In genomic region chr3:66195347-66195783, GRCh38 we compare ENCODE assay signal across 8 cellular contexts. TPM values are rescaled to one million over a fixed set of nuclear protein-coding genes. Genes with fewer than 3 reads are reported as not detected.
DNase-seq lines count a peak whose midpoint lies in the region; ATAC-seq and TF ChIP-seq lines count a peak whose summit lies in the region.

No MANE protein-coding gene starts in this region.

- H3K4me1 ChIP-seq in PC-9 (replicated peaks; ENCODE audit: insufficient read depth) (no peaks in the 10 kb centered on the region; the same call in 1 of the 2 replicates), mucosa of descending colon (ENCODE audit: low read depth) (no peaks in the 10 kb centered on the region), thyroid gland (no peaks in the 10 kb centered on the region)

- H3K9me3 ChIP-seq in PC-9 (ENCODE audit: insufficient read depth, low read depth): no peaks in the 10 kb centered on the region
- H3K9me3 ChIP-seq in mucosa of descending colon: no peaks in the 10 kb centered on the region
- H3K9me3 ChIP-seq in thyroid gland: no peaks in the 10 kb centered on the region

- peak overlapping the region; percentile 99 for H3K4me2 ChIP-seq in PC-9

- intact Hi-C loops in PC-9 (cut with micrococcal nuclease; ENCODE audit: unreplicated experiment): loop anchor here (2.0 to 10.0 kb wide), 5 partner anchors 157 to 1663 kb away; partner anchors contain the start of gene MAGI1
- intact Hi-C loops in mucosa of descending colon (cut with DNase I, micrococcal nuclease): no loop called here
- intact Hi-C loops in thyroid gland (cut with DNase I): no loop called here

- TF ChIP-seq CTCF in GM13976 (IDR thresholded peaks at IDR 0.05; ENCODE audit: borderline replicate concordance, control extremely low read depth, extremely low read depth, insufficient read depth, missing control alignments) (peak; percentile 6), PC-9 (conservative IDR thresholded peaks at IDR 0.05) (no peak; the same call in 1 of the 2 replicates), endothelial cell (IDR thresholded peaks at IDR 0.05; ENCODE audit: unreplicated experiment) (no peak), mucosa of descending colon (IDR thresholded peaks at IDR 0.05) (no peak), thyroid gland (IDR thresholded peaks at IDR 0.05) (peak in 1 of 6 experiments; percentile 32)

- H3K4me3 ChIP-seq in PC-9: peak overlapping the region; percentile 66
- H3K4me3 ChIP-seq in mucosa of descending colon: no peak overlapping the region
- no peak overlapping the region for H3K4me3 ChIP-seq in thyroid gland (replicated peaks in 1 of 3)

- H3F3A ChIP-seq in PC-9 (ENCODE audit: insufficient read depth, low read depth): no peaks in the 10 kb centered on the region

- POLR2A ChIA-PET in PC-9 (lab: Charles Lee; ENCODE audit: unreplicated experiment): no interaction called here

- no TSS peak for BruUV-seq in PC-9 (replicated peaks; lab: Mats Ljungman, UMichigan)

- H3K4me3 Mint-ChIP-seq in endothelial cell (ENCODE audit: unreplicated experiment): no peak overlapping the region

- DNase-seq in GM13976 (ENCODE audit: low spot score) (peak; percentile 76), PC-9 (peak; percentile 41 to 55), endothelial cell (ENCODE audit: low spot score) (peak; percentile 15), mucosa of descending colon (peak; percentile 44 to 51 (median 47)), thyroid gland (peak; percentile 65 to 72), T-helper 9 cell (no peak)

- 11 to 31% methylated on average over 21 of the region's 21 CpGs for WGBS in thyroid gland, 2 donors

- no peaks in the 10 kb centered on the region for H3K36me3 ChIP-seq in PC-9 (ENCODE audit: low read depth)
- H3K36me3 ChIP-seq in mucosa of descending colon (ENCODE audit: low read depth): no peaks in the 10 kb centered on the region
- H3K36me3 ChIP-seq in thyroid gland: no peaks in the 10 kb centered on the region

- H3K27me3 Mint-ChIP-seq in endothelial cell (ENCODE audit: unreplicated experiment): peaks cover 12% of the 10 kb centered on the region

- H3K36me3 Mint-ChIP-seq in endothelial cell (ENCODE audit: low read depth, unreplicated experiment): peaks cover 4% of the 10 kb centered on the region

- CTCF ChIA-PET in PC-9 (lab: Charles Lee): no interaction called here

- peak overlapping the region; percentile 85 for H2AFZ ChIP-seq in PC-9

- H3K27ac Mint-ChIP-seq in endothelial cell (ENCODE audit: unreplicated experiment): no peak overlapping the region

- H3K4me1 Mint-ChIP-seq in endothelial cell (ENCODE audit: unreplicated experiment): peaks cover 5% of the 10 kb centered on the region

- H3K27ac ChIP-seq in PC-9 (no peak overlapping the region), thyroid gland (no peak overlapping the region)

- no peaks in the 10 kb centered on the region for H3K79me2 ChIP-seq in PC-9 (ENCODE audit: low read depth)

- no peaks in the 10 kb centered on the region for H3K27me3 ChIP-seq in PC-9 (ENCODE audit: insufficient read depth, low read depth)
- no peaks in the 10 kb centered on the region for H3K27me3 ChIP-seq in thyroid gland

- H4K20me1 ChIP-seq in PC-9 (ENCODE audit: insufficient read depth): no peaks in the 10 kb centered on the region

- no peaks in the 10 kb centered on the region for H3K9me3 Mint-ChIP-seq in endothelial cell (ENCODE audit: unreplicated experiment)

- TF ChIP-seq POLR2A in thyroid gland (IDR thresholded peaks at IDR 0.05): no peak

- in situ Hi-C loops in GM13976 (cut with MboI; ENCODE audit: low sequenced_read_pairs, unreplicated experiment): no loop called here

- peak; percentile 65 for ATAC-seq in mucosa of descending colon
- no peak for ATAC-seq in GM19328 (IDR thresholded peaks at IDR 0.05; ENCODE audit: unreplicated experiment)
- no peak for ATAC-seq in GM21717 (IDR thresholded peaks at IDR 0.05; ENCODE audit: unreplicated experiment)

- no peaks in the 10 kb centered on the region for H3K9me2 ChIP-seq in PC-9 (ENCODE audit: insufficient read depth)

RNA-seq across cellular contexts. Expression of gene SLC25A26, which starts 25.4 kb away (rescaled TPM):
- total RNA-seq in PC-9 (2021) (20.8 and 30.1 TPM in 2 replicates), endothelial cell (ENCODE audit: unreplicated experiment) (18.9 TPM), mucosa of descending colon (10 to 100 TPM; 15.9 to 25.8 (median 20.2) TPM), thyroid gland (10 to 100 TPM; 30.9 to 34.7 (median 32.4) TPM)
